Comparison of ENCODE assay signal across 24 cellular contexts in the genomic region with DNA sequence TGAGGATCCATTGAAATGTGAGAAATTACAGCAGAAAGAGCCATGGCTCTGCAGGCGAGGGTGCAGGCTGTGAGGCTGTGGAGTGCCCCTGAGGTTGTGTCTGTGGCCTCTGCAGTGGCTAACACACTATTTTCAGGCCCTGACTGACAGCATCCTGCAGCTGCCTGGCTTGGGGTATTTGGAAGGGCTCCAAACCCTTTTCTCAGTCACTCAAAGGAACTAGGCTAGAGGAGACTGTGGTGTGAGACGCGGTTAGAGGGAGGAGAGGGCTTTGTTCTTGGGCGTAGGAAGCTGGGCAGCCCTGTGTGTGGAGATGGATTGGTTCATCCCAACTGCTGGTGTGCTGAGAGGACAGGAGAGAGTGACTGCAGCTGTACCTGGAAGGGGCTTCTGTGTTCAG.
DNase-seq lines count a peak whose midpoint lies in the region; ATAC-seq, FAIRE-seq and TF ChIP-seq lines count a peak whose summit lies in the region.
"Had no signal": no experiment of that assay in that cellular context is flagged by ENCODE, and none has a peak within 500 bp of the region (broad histone marks: within the 10 kb centered on the region; RNA-seq: fewer than 3 reads in every experiment).

No MANE protein-coding gene starts in this region.

- 53 to 66% (median 63%) methylated on average over 4 of the region's 4 CpGs for WGBS in small intestine, 3 donors

- in situ Hi-C loops in Panc1 (cut with HindIII; ENCODE audit: low pct_unique_long_range_greater_than_20kb, low sequenced_read_pairs): no loop called here

- H3K36me3 ChIP-seq in Panc1 (ENCODE audit: control insufficient read depth, insufficient read depth, low read length) (no peaks in the 10 kb centered on the region), cardiac muscle cell (no peaks in the 10 kb centered on the region), colonic mucosa (no peaks in the 10 kb centered on the region), small intestine (ENCODE audit: control insufficient read depth in 2 of 2, insufficient read depth in 2 of 2, low read length in 2 of 2) (no peaks in the 10 kb centered on the region)
- H3K36me3 ChIP-seq: gastroesophageal sphincter, right lobe of liver, stomach had no signal

- CTCF ChIA-PET in Panc1 (lab: Charles Lee): no interaction called here

- DNase-seq in Right ventricle myocardium superior (no peak), cardiac septum (ENCODE audit: low spot score) (no peak), Panc1 (ENCODE audit: low read depth, low spot score) (no peak), cardiac muscle cell (ENCODE audit: low read depth in 1 of 2, low spot score in 1 of 2) (peak; percentile 14 to 55), colonic mucosa (no peak), small intestine (no peak), NOMO-1 (lab: John Stamatoyannopoulos, UW; ENCODE audit: unreplicated experiment in 2 of 2) (no peak)
- DNase-seq in stimulated activated naive CD4-positive, alpha-beta T cell treated with Interleukin-2 at 50 U/mL for 16 hours (lab: John Stamatoyannopoulos, UW): no peak
- DNase-seq: activated CD4-positive, CD25-positive, alpha-beta regulatory T cell treated with anti-CD3 and anti-CD28 coated beads, Interleukin-2, amount 50 U/mL, for 72 hours; activated CD8-positive, alpha-beta memory T cell treated with anti-CD3 and anti-CD28 coated beads for 24 hours; CD8-positive, alpha-beta T cell; erythroblast; HCEC 1CT; mucosa of descending colon; NCI-H1048; NCI-H2171 treated with DMSO at 0.1 percent for 48 hours; occipital lobe; right lobe of liver; stimulated activated CD4-positive, alpha-beta T cell treated with anti-CD3 and anti-CD28 coated beads, Interleukin-1b, Interleukin-23, amount 100 ng/mL, for 48 hours; stomach; T-helper 9 cell had no signal

- POLR2A ChIA-PET in Panc1 (lab: Charles Lee): no interaction called here

- no peak overlapping the region for H3K9ac ChIP-seq in colonic mucosa (ENCODE audit: low read depth in 2 of 2, low read length in 2 of 2)

- FAIRE-seq in small intestine (lab: Jason Lieb, UNC): no peak
- FAIRE-seq: GM19239 had no signal

- H3K27me3 ChIP-seq in Panc1 (ENCODE audit: control insufficient read depth, insufficient read depth, low read length) (no peaks in the 10 kb centered on the region), cardiac muscle cell (no peaks in the 10 kb centered on the region), colonic mucosa (no peaks in the 10 kb centered on the region), small intestine (ENCODE audit: control insufficient read depth in 2 of 2, insufficient read depth in 2 of 2, low read length in 2 of 2) (no peaks in the 10 kb centered on the region)
- H3K27me3 ChIP-seq: gastroesophageal sphincter, right lobe of liver had no signal

- intact Hi-C loops in Right ventricle myocardium superior (cut with DNase I) (no loop called here), cardiac septum (cut with DNase I) (loop anchor here (2.0 kb wide), 1 partner anchor 36 kb away; no protein-coding TSS in a partner anchor), Panc1 (cut with micrococcal nuclease; ENCODE audit: unreplicated experiment) (no loop called here), colonic mucosa (cut with DNase I) (no loop called here)

- BruUV-seq in Panc1 (replicated peaks; lab: Mats Ljungman, UMichigan): no TSS peak

- H3K27ac ChIP-seq in Panc1 (ENCODE audit: low read length) (no peak overlapping the region), cardiac muscle cell (no peak overlapping the region), colonic mucosa (no peak overlapping the region), small intestine (ENCODE audit: low read depth in 1 of 2, low read length in 1 of 2) (no peak overlapping the region)
- H3K27ac ChIP-seq: gastroesophageal sphincter, right lobe of liver, stomach had no signal

- peak; percentile 63 for ATAC-seq in Right ventricle myocardium superior (ENCODE audit: poor library complexity)
- peak; percentile 42; the same call in 1 of the 2 replicates for ATAC-seq in Panc1
- ATAC-seq: CD8-positive, alpha-beta T cell; gastroesophageal sphincter; left lobe of liver; mucosa of descending colon had no signal

- no peak for TF ChIP-seq CTCF in Panc1 (IDR thresholded peaks at IDR 0.05)
- TF ChIP-seq CTCF in cardiac muscle cell (IDR thresholded peaks at IDR 0.05; ENCODE audit: low read depth, low read length): no peak
- TF ChIP-seq CTCF in colonic mucosa (IDR thresholded peaks at IDR 0.05): no peak

- H3K9me3 ChIP-seq in Panc1 (ENCODE audit: control insufficient read depth, insufficient read depth, low read depth, low read length): no peaks in the 10 kb centered on the region; the same call in 1 of the 2 replicates
- no peaks in the 10 kb centered on the region for H3K9me3 ChIP-seq in cardiac muscle cell (ENCODE audit: low read depth)
- H3K9me3 ChIP-seq in colonic mucosa: no peaks in the 10 kb centered on the region
- H3K9me3 ChIP-seq in small intestine (ENCODE audit: control insufficient read depth, low read depth): no peaks in the 10 kb centered on the region
- H3K9me3 ChIP-seq: right lobe of liver had no signal

- H3K4me3 ChIP-seq in Panc1 (ENCODE audit: low read depth in 2 of 2, low read length in 2 of 2) (no peak overlapping the region), cardiac muscle cell (no peak overlapping the region), colonic mucosa (no peak overlapping the region), small intestine (ENCODE audit: low read depth in 1 of 2, low read length in 2 of 2) (no peak overlapping the region)
- H3K4me3 ChIP-seq: gastroesophageal sphincter, mucosa of descending colon, right lobe of liver, stomach had no signal

- H3K4me1 ChIP-seq in Panc1 (ENCODE audit: control insufficient read depth, insufficient read depth, low read length) (no peaks in the 10 kb centered on the region), cardiac muscle cell (ENCODE audit: low read depth) (no peaks in the 10 kb centered on the region), colonic mucosa (no peaks in the 10 kb centered on the region), small intestine (ENCODE audit: control insufficient read depth in 2 of 2, insufficient read depth in 1 of 2, low read depth in 1 of 2, low read length in 1 of 2) (no peaks in the 10 kb centered on the region)
- H3K4me1 ChIP-seq: gastroesophageal sphincter, right lobe of liver, stomach had no signal

Comparison
In these comparisons a context has a peak if more than half of its experiments do, and no peak if none do; other contexts are left out.
1. DNase-seq: peak in cardiac muscle cell (2 of 2); none in Right ventricle myocardium superior (single experiment), cardiac septum (single experiment), Panc1 (single experiment), colonic mucosa (single experiment), stimulated activated naive CD4-positive, alpha-beta T cell treated with Interleukin-2 at 50 U/mL for 16 hours (single experiment), small intestine (single experiment) and NOMO-1 (0 of 2).